In genomic region chr6:22221211-22221610, GRCh38 we compare ENCODE assay signal across 1 cellular context.
TF ChIP-seq lines count a peak whose summit lies in the region.

No MANE protein-coding gene starts in this region.

TF ChIP-seq in GM23338, 12 proteins besides CTCF, POLR2A, EP300 and RAD21 (continued from another document):
- TF ChIP-seq, protein P1, sequence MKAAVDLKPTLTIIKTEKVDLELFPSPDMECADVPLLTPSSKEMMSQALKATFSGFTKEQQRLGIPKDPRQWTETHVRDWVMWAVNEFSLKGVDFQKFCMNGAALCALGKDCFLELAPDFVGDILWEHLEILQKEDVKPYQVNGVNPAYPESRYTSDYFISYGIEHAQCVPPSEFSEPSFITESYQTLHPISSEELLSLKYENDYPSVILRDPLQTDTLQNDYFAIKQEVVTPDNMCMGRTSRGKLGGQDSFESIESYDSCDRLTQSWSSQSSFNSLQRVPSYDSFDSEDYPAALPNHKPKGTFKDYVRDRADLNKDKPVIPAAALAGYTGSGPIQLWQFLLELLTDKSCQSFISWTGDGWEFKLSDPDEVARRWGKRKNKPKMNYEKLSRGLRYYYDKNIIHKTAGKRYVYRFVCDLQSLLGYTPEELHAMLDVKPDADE (IDR thresholded peaks at IDR 0.05): no peak
- TF ChIP-seq JUNB (IDR thresholded peaks at IDR 0.05; ENCODE audit: unreplicated experiment): no peak
- no peak for TF ChIP-seq ZNF462 (CRISPR knock-in tag; IDR thresholded peaks at IDR 0.05)
- TF ChIP-seq EZH2 (IDR thresholded peaks at IDR 0.05; ENCODE audit: low read depth, unreplicated experiment): no peak
- no peak for TF ChIP-seq NANOG (IDR thresholded peaks at IDR 0.05; ENCODE audit: borderline replicate concordance)
- TF ChIP-seq CREB1 (CRISPR knock-in tag; IDR thresholded peaks at IDR 0.05; ENCODE audit: low read depth): no peak
